31 cellular contexts compared by ENCODE assay signal in the genomic region with DNA sequence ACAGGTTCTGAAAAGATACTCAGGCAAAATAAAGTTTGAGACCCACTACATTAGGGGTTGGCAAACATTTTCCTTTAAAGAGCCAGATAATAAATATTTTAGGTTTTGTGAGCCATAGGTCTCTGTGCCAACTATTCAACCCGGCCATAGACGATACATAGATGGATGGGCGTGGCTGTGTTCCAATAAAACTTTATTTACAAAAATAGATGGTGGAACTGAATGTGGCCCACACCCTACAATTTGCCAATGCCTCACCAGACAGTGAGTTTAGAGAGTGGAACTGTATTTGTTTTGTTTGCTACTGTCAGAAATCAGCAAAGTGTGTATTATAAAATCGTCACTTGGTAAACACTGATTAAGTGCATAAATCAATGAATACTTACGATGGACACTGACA.
"Had no signal": no experiment of that assay in that cellular context is flagged by ENCODE, and none has a peak within 500 bp of the region (broad histone marks: within the 10 kb centered on the region; RNA-seq: fewer than 3 reads in every experiment).

No MANE protein-coding gene starts in this region.

- H3K36me3 Mint-ChIP-seq: stimulated activated effector memory CD8-positive, alpha-beta T cell treated with anti-CD3 and anti-CD28 coated beads, Interleukin-12 subunit alpha, Interleukin-12 subunit beta, amount 100 ng/mL, for 72 hours; stimulated activated naive B cell treated with anti-CD40 and anti-IgM and Interleukin-4, amounts not matched to agents 10 μg/mL and 1 μg/mL and 100 μg/mL, for 72 hours had no signal

- DNase-seq: naive B cell; naive thymus-derived CD8-positive, alpha-beta T cell; nephron progenitor cell; nucleus accumbens; ovary; posterior cingulate gyrus; psoas muscle; small intestine; stimulated activated CD4-positive, alpha-beta T cell treated with anti-CD3 and anti-CD28 coated beads, Interleukin-15, amount 100 ng/mL, for 24 hours; stimulated activated CD4-positive, alpha-beta T cell treated with anti-CD3 and anti-CD28 coated beads, Interleukin-2, amount 100 ng/mL, for 24 hours; stimulated activated CD4-positive, alpha-beta T cell treated with anti-CD3 and anti-CD28 coated beads, Interleukin-2, amount 100 ng/mL, for 48 hours; stimulated activated CD4-positive, alpha-beta T cell treated with anti-CD3 and anti-CD28 coated beads, Interleukin-4, amount 100 ng/mL, for 24 hours; stimulated activated naive B cell treated with anti-CD40 and anti-IgM and Interleukin-4, amounts not matched to agents 10 μg/mL and 1 μg/mL and 100 μg/mL, for 72 hours; stimulated activated naive CD4-positive, alpha-beta T cell treated with Interleukin-2 at 50 U/mL for 16 hours; stomach; testis; transverse colon; upper lobe of right lung had no signal

- H3K4me3 Mint-ChIP-seq: naive B cell; naive thymus-derived CD8-positive, alpha-beta T cell; natural killer cell treated with Interleukin-12 subunit alpha and Interleukin-12 subunit beta and Interleukin-15 and Interleukin-18, amount 100 ng/mL, for 72 hours; nephron progenitor cell; neural crest cell; stimulated activated effector memory CD8-positive, alpha-beta T cell treated with anti-CD3 and anti-CD28 coated beads, Interleukin-12 subunit alpha, Interleukin-12 subunit beta, amount 100 ng/mL, for 72 hours; stimulated activated naive B cell treated with anti-CD40 and anti-IgM and Interleukin-4, amounts not matched to agents 10 μg/mL and 1 μg/mL and 100 μg/mL, for 72 hours; stimulated activated naive CD8-positive, alpha-beta T cell treated with anti-CD3 and anti-CD28 coated beads, Interleukin-15, Interleukin-2, amounts not matched to agents 100 ng/mL and 50 ng/mL, for 24 hours; type B pancreatic cell had no signal

- H3K4me3 ChIP-seq: ovary, psoas muscle, right lobe of liver, sigmoid colon, stomach, suprapubic skin, testis, transverse colon, upper lobe of right lung, uterus had no signal

- H3K9me3 ChIP-seq: neutrophil, ovary, sigmoid colon, stomach, suprapubic skin, testis, transverse colon, upper lobe of right lung, uterus had no signal

- H3K9me3 Mint-ChIP-seq: natural killer cell treated with Interleukin-12 subunit alpha and Interleukin-12 subunit beta and Interleukin-15 and Interleukin-18, amount 100 ng/mL, for 72 hours; neural crest cell; stimulated activated effector memory CD8-positive, alpha-beta T cell treated with anti-CD3 and anti-CD28 coated beads, Interleukin-12 subunit alpha, Interleukin-12 subunit beta, amount 100 ng/mL, for 72 hours had no signal

- H3K27ac Mint-ChIP-seq: naive B cell; naive thymus-derived CD8-positive, alpha-beta T cell; natural killer cell treated with Interleukin-12 subunit alpha and Interleukin-12 subunit beta and Interleukin-15 and Interleukin-18, amount 100 ng/mL, for 72 hours; nephron progenitor cell; progenitor cell of endocrine pancreas; stimulated activated effector memory CD8-positive, alpha-beta T cell treated with anti-CD3 and anti-CD28 coated beads, Interleukin-12 subunit alpha, Interleukin-12 subunit beta, amount 100 ng/mL, for 72 hours; stimulated activated naive B cell treated with anti-CD40 and anti-IgM and Interleukin-4, amounts not matched to agents 10 μg/mL and 1 μg/mL and 100 μg/mL, for 72 hours; stimulated activated naive CD8-positive, alpha-beta T cell treated with anti-CD3 and anti-CD28 coated beads, Interleukin-15, Interleukin-2, amounts not matched to agents 100 ng/mL and 50 ng/mL, for 24 hours; type B pancreatic cell had no signal

- H3K4me1 Mint-ChIP-seq: naive B cell; stimulated activated effector memory CD8-positive, alpha-beta T cell treated with anti-CD3 and anti-CD28 coated beads, Interleukin-12 subunit alpha, Interleukin-12 subunit beta, amount 100 ng/mL, for 72 hours; stimulated activated naive B cell treated with anti-CD40 and anti-IgM and Interleukin-4, amounts not matched to agents 10 μg/mL and 1 μg/mL and 100 μg/mL, for 72 hours had no signal

- H3K36me3 ChIP-seq: neutrophil, ovary, right lobe of liver, sigmoid colon, stomach, suprapubic skin, transverse colon, upper lobe of right lung, uterus had no signal

- H3K27ac ChIP-seq: neutrophil, ovary, parathyroid adenoma, psoas muscle, right lobe of liver, sigmoid colon, suprapubic skin, testis, transverse colon, upper lobe of right lung, uterus had no signal

- H3K4me1 ChIP-seq: parathyroid adenoma, psoas muscle, right lobe of liver, testis, upper lobe of right lung, uterus had no signal

- FAIRE-seq: small intestine had no signal

- ATAC-seq: naive thymus-derived CD8-positive, alpha-beta T cell; natural killer cell treated with Interleukin-12 subunit alpha and Interleukin-12 subunit beta and Interleukin-15 and Interleukin-18, amount 100 ng/mL, for 72 hours; psoas muscle; right cardiac atrium; right lobe of liver; stimulated activated effector memory CD8-positive, alpha-beta T cell treated with anti-CD3 and anti-CD28 coated beads, Interleukin-12 subunit alpha, Interleukin-12 subunit beta, amount 100 ng/mL, for 72 hours; stimulated activated naive B cell treated with anti-CD40 and anti-IgM and Interleukin-4, amounts not matched to agents 10 μg/mL and 1 μg/mL and 100 μg/mL, for 72 hours; upper lobe of right lung had no signal

- H3K27me3 ChIP-seq: ovary, right lobe of liver, sigmoid colon, stomach, testis, transverse colon, upper lobe of right lung, uterus had no signal

- H3K27me3 Mint-ChIP-seq: type B pancreatic cell had no signal

- H3K9ac ChIP-seq: parathyroid adenoma had no signal

- H2AFZ ChIP-seq: parathyroid adenoma had no signal

- H3K79me2 ChIP-seq: parathyroid adenoma had no signal
